ENCODE assay signal across 10 cellular contexts in the genomic region with DNA sequence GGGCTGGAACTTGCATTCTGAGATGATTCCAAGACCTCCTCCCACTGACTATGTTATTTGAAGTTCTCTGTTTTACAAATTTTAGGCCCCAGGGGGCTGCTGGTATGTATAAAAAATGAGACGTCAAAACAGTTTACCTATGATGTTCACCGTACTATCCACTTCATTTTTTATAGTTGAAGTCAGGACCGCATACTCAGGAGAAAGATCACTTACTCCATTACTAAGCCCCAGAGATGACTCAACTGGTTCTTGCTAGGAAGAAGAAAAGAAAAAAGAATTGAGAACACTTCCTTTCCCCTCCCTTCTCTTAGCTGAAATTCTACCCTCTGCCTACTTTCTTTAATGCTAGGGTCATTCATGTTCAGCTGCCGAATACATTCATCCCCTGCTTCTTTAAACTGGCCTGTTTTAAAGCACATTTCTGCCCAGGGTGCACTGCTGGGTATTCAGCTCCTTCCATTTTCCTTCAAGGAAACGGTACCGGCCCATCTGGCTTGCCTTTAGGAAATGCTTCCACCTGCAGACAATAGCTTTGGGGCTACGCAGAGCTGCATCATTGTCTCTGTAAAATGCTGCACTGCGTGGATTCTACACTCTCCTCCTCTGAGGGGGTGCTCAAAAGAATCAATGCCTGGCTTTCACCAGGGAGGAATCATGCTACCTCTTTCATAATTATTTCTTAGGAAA.
DNase-seq lines count a peak whose midpoint lies in the region; FAIRE-seq and TF ChIP-seq lines count a peak whose summit lies in the region.
"Had no signal": no experiment of that assay in that cellular context is flagged by ENCODE, and none has a peak within 500 bp of the region (broad histone marks: within the 10 kb centered on the region; RNA-seq: fewer than 3 reads in every experiment).

No MANE protein-coding gene starts in this region.

- H3K9me3 ChIP-seq in Caco-2: no peaks in the 10 kb centered on the region

- H3K27ac Mint-ChIP-seq in Calu3 (ENCODE audit: unreplicated experiment) (no peak overlapping the region), Caco-2 (ENCODE audit: unreplicated experiment) (no peak overlapping the region)

- DNase-seq in AG08396 (ENCODE audit: low spot score) (peak; percentile 31), HTR-8/SVneo (ENCODE audit: insufficient read length, low spot score) (peak; percentile 21), caudate nucleus (lab: John Stamatoyannopoulos, UW) (no peak), myocyte (ENCODE audit: low read depth) (peak; percentile 45), Calu3 (no peak), Caco-2 (no peak), DMS 273 (lab: John Stamatoyannopoulos, UW; ENCODE audit: unreplicated experiment) (no peak), GM19238 (ENCODE audit: insufficient read length, low spot score) (no peak)
- DNase-seq: NCI-H446 had no signal

- no peak overlapping the region for H3K4me3 Mint-ChIP-seq in Calu3 (ENCODE audit: low read depth, unreplicated experiment)
- H3K4me3 Mint-ChIP-seq in Caco-2 (ENCODE audit: unreplicated experiment): no peak overlapping the region

- FAIRE-seq in HTR-8/SVneo (lab: Jason Lieb, UNC): no peak
- FAIRE-seq: islet of Langerhans had no signal

- intact Hi-C loops in Calu3 (cut with micrococcal nuclease; ENCODE audit: unreplicated experiment): no loop called here
- intact Hi-C loops in Caco-2 (cut with micrococcal nuclease; ENCODE audit: unreplicated experiment): no loop called here

- no peak overlapping the region for H3K4me3 ChIP-seq in Caco-2 (ENCODE audit: low read depth, low read length)

- H3K4me1 Mint-ChIP-seq in Calu3 (ENCODE audit: low read depth, unreplicated experiment) (no peaks in the 10 kb centered on the region), Caco-2 (ENCODE audit: low read depth, unreplicated experiment) (no peaks in the 10 kb centered on the region)

- POLR2A ChIA-PET in Caco-2 (lab: Charles Lee): no interaction called here

- H3K36me3 ChIP-seq in Caco-2 (ENCODE audit: control insufficient read depth, insufficient read depth, low read length): no peaks in the 10 kb centered on the region; the same call in 1 of the 2 replicates

- TF ChIP-seq CTCF in Calu3 (IDR thresholded peaks at IDR 0.05; ENCODE audit: unreplicated experiment) (no peak), Caco-2 (IDR thresholded peaks at IDR 0.05; ENCODE audit: insufficient read depth in 1 of 2, low read depth in 1 of 2, low read length in 1 of 2, severe bottlenecking in 1 of 2, unreplicated experiment in 1 of 2) (no peak)

- H3K4me1 ChIP-seq in Caco-2: no peaks in the 10 kb centered on the region

- BruUV-seq in Calu3 (replicated peaks; lab: Mats Ljungman, UMichigan) (no TSS peak), Caco-2 (replicated peaks; lab: Mats Ljungman, UMichigan) (no TSS peak)

- CTCF ChIA-PET in Calu3 (lab: Charles Lee): no interaction called here
- CTCF ChIA-PET in Caco-2 (lab: Charles Lee): interaction anchor here (1.0 kb wide), 1 partner anchor 144 kb away, joined by 4 read pairs; no protein-coding TSS in a partner anchor

- H3K27me3 ChIP-seq in Caco-2 (replicated peaks; ENCODE audit: control insufficient read depth, insufficient read depth, low read length): no peaks in the 10 kb centered on the region

- H3K27ac ChIP-seq in caudate nucleus (ENCODE audit: low read depth, low read length): peak overlapping the region; percentile 0

- no peaks in the 10 kb centered on the region for H3K9me3 Mint-ChIP-seq in Calu3 (ENCODE audit: low read depth, unreplicated experiment)
- no peaks in the 10 kb centered on the region for H3K9me3 Mint-ChIP-seq in Caco-2 (ENCODE audit: unreplicated experiment)

- H3K27me3 Mint-ChIP-seq in Calu3 (ENCODE audit: unreplicated experiment) (no peaks in the 10 kb centered on the region), Caco-2 (ENCODE audit: insufficient read depth, unreplicated experiment) (no peaks in the 10 kb centered on the region)

- peaks cover 26% of the 10 kb centered on the region for H3K36me3 Mint-ChIP-seq in Calu3 (ENCODE audit: insufficient read depth, unreplicated experiment)
- H3K36me3 Mint-ChIP-seq in Caco-2 (ENCODE audit: insufficient read depth, unreplicated experiment): peaks cover 19% of the 10 kb centered on the region

Comparison
In these comparisons a context has a peak if more than half of its experiments do, and no peak if none do; other contexts are left out.
1. DNase-seq: peak in AG08396 (single experiment), HTR-8/SVneo (single experiment) and myocyte (single experiment); none in caudate nucleus (0 of 61), Calu3 (single experiment), Caco-2 (0 of 2), DMS 273 (single experiment) and GM19238 (single experiment).